In the genomic region with DNA sequence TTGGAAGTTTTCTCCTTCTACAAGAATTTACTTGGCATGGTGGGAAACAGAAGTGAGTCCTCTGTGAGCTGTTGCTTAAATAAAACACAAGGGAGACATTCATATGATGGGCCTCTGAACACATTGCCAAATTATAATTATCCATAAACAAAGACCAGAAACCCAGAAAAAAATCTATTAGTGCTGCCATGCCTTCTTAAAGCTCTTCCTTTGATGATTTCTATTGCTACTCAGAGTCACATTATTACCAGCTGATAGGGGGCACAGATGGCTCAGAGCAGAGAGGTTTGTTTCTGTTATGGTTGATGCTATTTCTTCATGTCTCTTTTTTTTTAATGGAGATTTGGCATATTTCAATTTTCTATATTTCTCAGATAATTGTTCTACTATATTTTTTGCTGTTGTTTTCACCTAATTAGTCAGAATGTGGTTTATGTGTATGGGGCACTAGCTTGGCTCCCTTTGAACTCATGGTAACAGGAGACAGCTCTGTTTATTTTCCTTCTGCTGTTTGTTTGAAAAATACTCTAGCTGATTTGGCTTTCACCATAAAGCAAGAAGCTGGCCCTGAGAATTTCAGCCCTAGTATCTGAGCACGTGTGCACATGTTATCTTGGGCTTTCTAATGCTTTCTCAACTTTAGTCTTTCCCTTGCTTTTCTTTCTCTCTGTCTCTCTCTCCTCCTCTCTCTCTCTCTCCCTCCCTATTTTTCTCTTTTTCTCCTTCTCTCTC, we compare ENCODE assay signal across 25 cellular contexts.
"Had no signal": no experiment of that assay in that cellular context is flagged by ENCODE, and none has a peak within 500 bp of the region (broad histone marks: within the 10 kb centered on the region; RNA-seq: fewer than 3 reads in every experiment).

No MANE protein-coding gene starts in this region.

- H3K4me3 ChIP-seq: cardiac muscle cell, PC-9 had no signal

- H3K36me3 ChIP-seq: brain microvascular endothelial cell, cardiac muscle cell had no signal

- DNase-seq: activated CD4-positive, alpha-beta memory T cell treated with anti-CD3 and anti-CD28 coated beads for 36 hours; activated CD4-positive, alpha-beta T cell treated with anti-CD3 and anti-CD28 coated beads, Interleukin-2, amount 10 ng/mL, durations not matched to agents 7 days and 5 days; activated CD4-positive, CD25-positive, alpha-beta regulatory T cell; activated CD8-positive, alpha-beta memory T cell treated with anti-CD3 and anti-CD28 coated beads for 24 hours; activated effector memory CD4-positive, alpha-beta T cell treated with Interleukin-2 at 50 U/mL for 16 hours; activated naive CD4-positive, alpha-beta T cell; amygdala; brain microvascular endothelial cell; cerebellar nuclear complex; MM.1S; NCI-H146; NCI-H187 treated with DMSO at 0.1 percent for 48 hours; NCI-H2171; NCI-H226; NCI-H510A; NCI-H526 treated with DMSO at 0.1 percent for 48 hours; PC-9; SIG-M5; SK-N-SH; T-helper 1 cell had no signal

- H3K9me2 ChIP-seq: SK-N-SH had no signal

- H3K27ac ChIP-seq: brain microvascular endothelial cell, cardiac muscle cell, KMS-11, PC-9, VCaP had no signal

- H3K9me3 Mint-ChIP-seq: activated CD4-positive, alpha-beta memory T cell treated with anti-CD3 and anti-CD28 coated beads for 36 hours; activated CD4-positive, alpha-beta T cell treated with anti-CD3 and anti-CD28 coated beads, Interleukin-2, amount 10 ng/mL, durations not matched to agents 7 days and 5 days had no signal

- H3K36me3 Mint-ChIP-seq: activated CD4-positive, alpha-beta memory T cell treated with anti-CD3 and anti-CD28 coated beads for 36 hours; activated naive CD4-positive, alpha-beta T cell treated with anti-CD3 and anti-CD28 coated beads, Interleukin-2, amount 50 U/mL, for 24 hours had no signal

- H3K27me3 Mint-ChIP-seq: activated CD4-positive, alpha-beta memory T cell treated with anti-CD3 and anti-CD28 coated beads for 36 hours; activated naive CD4-positive, alpha-beta T cell treated with anti-CD3 and anti-CD28 coated beads, Interleukin-2, amount 50 U/mL, for 24 hours had no signal

- H3K4me3 Mint-ChIP-seq: activated CD4-positive, alpha-beta memory T cell treated with anti-CD3 and anti-CD28 coated beads for 36 hours; activated CD4-positive, alpha-beta T cell treated with anti-CD3 and anti-CD28 coated beads, Interleukin-2, amount 10 ng/mL, durations not matched to agents 7 days and 5 days; activated naive CD4-positive, alpha-beta T cell treated with anti-CD3 and anti-CD28 coated beads, Interleukin-2, amount 50 U/mL, for 24 hours; activated T-helper 1 cell treated with anti-CD3 and anti-CD28 coated beads, Interleukin-12 subunit alpha, Interleukin-12 subunit beta, Interleukin-2, Interleukin-4 antibody, amounts not matched to agents 30 ng/mL and 10 ng/mL and 1 ng/mL, durations not matched to agents 14 hours and 24 hours and 36 hours had no signal

- H3K4me2 ChIP-seq: KMS-11, PC-9, SK-N-SH had no signal

- H3K9me3 ChIP-seq: SK-N-SH had no signal

- H3K27ac Mint-ChIP-seq: activated CD4-positive, alpha-beta memory T cell treated with anti-CD3 and anti-CD28 coated beads for 36 hours; activated CD4-positive, alpha-beta T cell treated with anti-CD3 and anti-CD28 coated beads, Interleukin-2, amount 10 ng/mL, durations not matched to agents 7 days and 5 days; activated naive CD4-positive, alpha-beta T cell treated with anti-CD3 and anti-CD28 coated beads, Interleukin-2, amount 50 U/mL, for 24 hours; activated T-helper 1 cell treated with anti-CD3 and anti-CD28 coated beads, Interleukin-12 subunit alpha, Interleukin-12 subunit beta, Interleukin-2, Interleukin-4 antibody, amounts not matched to agents 30 ng/mL and 10 ng/mL and 1 ng/mL, durations not matched to agents 14 hours and 24 hours and 36 hours had no signal

- H2AFZ ChIP-seq: PC-9 had no signal
